Comparison of ENCODE assay signal across 18 cellular contexts in the genomic region with DNA sequence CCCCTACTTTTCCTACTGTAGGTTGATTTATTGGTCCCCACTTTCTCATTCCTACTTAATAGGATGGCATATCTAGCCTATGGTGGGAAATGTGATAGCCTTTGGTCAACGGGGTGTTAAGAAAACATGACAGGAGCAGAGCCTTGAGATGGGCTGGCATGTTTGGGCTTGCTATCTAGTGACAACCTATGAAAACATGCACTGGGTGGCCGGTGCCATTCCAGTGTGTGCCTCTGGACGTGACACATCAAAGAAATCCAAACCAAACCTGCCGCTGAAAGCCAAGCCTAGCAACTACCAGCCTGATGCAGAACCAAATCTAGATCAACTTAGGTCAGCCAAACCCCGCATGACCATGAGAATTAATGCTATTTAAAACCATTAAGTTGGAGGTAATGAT.
A peak's percentile ranks its signal among the peaks of the same experiment; 100 is the strongest.
DNase-seq lines count a peak whose midpoint lies in the region; ATAC-seq, FAIRE-seq and TF ChIP-seq lines count a peak whose summit lies in the region.
"Had no signal": no experiment of that assay in that cellular context is flagged by ENCODE, and none has a peak within 500 bp of the region (broad histone marks: within the 10 kb centered on the region; RNA-seq: fewer than 3 reads in every experiment).

No MANE protein-coding gene starts in this region.

- H2AFZ ChIP-seq in astrocyte (ENCODE audit: low read depth, low read length): no peak overlapping the region
- H2AFZ ChIP-seq: GM23248 had no signal

- no peaks in the 10 kb centered on the region for H4K20me1 ChIP-seq in astrocyte (ENCODE audit: insufficient read depth, low read length)

- H3K4me2 ChIP-seq in astrocyte (ENCODE audit: low read length): no peak overlapping the region
- H3K4me2 ChIP-seq: A549 had no signal

- H3K4me3 ChIP-seq in HEK293 (ENCODE audit: low read depth, low read length) (no peak overlapping the region), astrocyte (ENCODE audit: insufficient read depth, low read depth, low read length) (no peak overlapping the region)
- H3K4me3 ChIP-seq: A549, GM12878, GM23248 had no signal

- no peaks in the 10 kb centered on the region for H3K79me2 ChIP-seq in astrocyte (ENCODE audit: insufficient read depth, low read length)

- no peak overlapping the region for H3K9ac ChIP-seq in astrocyte (ENCODE audit: low read length)
- H3K9ac ChIP-seq: GM23248 had no signal

- peak; percentile 67 for FAIRE-seq in astrocyte (lab: Jason Lieb, UNC)
- FAIRE-seq: A549, GM12878, H54 had no signal

- TF ChIP-seq CTCF in HEK293 (tag by site-specific recombination; IDR thresholded peaks at IDR 0.05): no peak
- TF ChIP-seq CTCF in astrocyte (IDR thresholded peaks at IDR 0.05; ENCODE audit: insufficient read depth, low read depth, low read length): no peak
- TF ChIP-seq CTCF in nephron progenitor cell (IDR thresholded peaks at IDR 0.05): no peak
- TF ChIP-seq CTCF in WTC11 (IDR thresholded peaks at IDR 0.05): no peak

- CTCF ChIA-PET in HEK293 (lab: Yijun Ruan, JAX): no interaction called here
- CTCF ChIA-PET in WTC11 (lab: Charles Lee): no interaction called here

- peak; percentile 2 for DNase-seq in COLO668 (lab: John Stamatoyannopoulos, UW; ENCODE audit: unreplicated experiment)
- DNase-seq in astrocyte (ENCODE audit: low read depth): no peak
- DNase-seq in nephron progenitor cell: no peak
- no peak for DNase-seq in NCI-H187 treated with DMSO at 0.1 percent for 48 hours (lab: John Stamatoyannopoulos, UW)
- no peak for DNase-seq in WTC11 (ENCODE audit: low spot score)
- DNase-seq in activated naive CD8-positive, alpha-beta T cell treated with anti-CD3 and anti-CD28 coated beads, Interleukin-2, amount 50 U/mL, for 24 hours: no peak
- DNase-seq in SHP77 (lab: John Stamatoyannopoulos, UW): no peak
- DNase-seq: BE2C; CD4-positive, alpha-beta memory T cell; COR-L47; GM23248 had no signal

- no peaks in the 10 kb centered on the region for H3K9me3 ChIP-seq in HEK293 (ENCODE audit: control insufficient read depth, insufficient read depth, low read depth, low read length)
- no peaks in the 10 kb centered on the region for H3K9me3 ChIP-seq in astrocyte (ENCODE audit: insufficient read depth, low read depth, low read length)
- H3K9me3 ChIP-seq: A549, BE2C had no signal

- H3K4me3 Mint-ChIP-seq in astrocyte (ENCODE audit: unreplicated experiment) (no peak overlapping the region), nephron progenitor cell (no peak overlapping the region), WTC11 (no peak overlapping the region)
- no peak overlapping the region for H3K4me3 Mint-ChIP-seq in activated naive CD8-positive, alpha-beta T cell treated with anti-CD3 and anti-CD28 coated beads, Interleukin-2, amount 50 U/mL, for 24 hours
- H3K4me3 Mint-ChIP-seq: CD4-positive, alpha-beta memory T cell had no signal

- POLR2A ChIA-PET in HEK293 (lab: Yijun Ruan, JAX): no interaction called here
- POLR2A ChIA-PET in WTC11 (lab: Charles Lee): no interaction called here

- H3K27me3 Mint-ChIP-seq in astrocyte (ENCODE audit: low read depth, unreplicated experiment) (no peaks in the 10 kb centered on the region), nephron progenitor cell (ENCODE audit: low read depth, poor library complexity) (no peaks in the 10 kb centered on the region), WTC11 (ENCODE audit: low read depth) (no peaks in the 10 kb centered on the region)
- H3K27me3 Mint-ChIP-seq in activated naive CD8-positive, alpha-beta T cell treated with anti-CD3 and anti-CD28 coated beads, Interleukin-2, amount 50 U/mL, for 24 hours: no peaks in the 10 kb centered on the region
- H3K27me3 Mint-ChIP-seq: CD4-positive, alpha-beta memory T cell had no signal

- H3K36me3 ChIP-seq in HEK293 (ENCODE audit: control insufficient read depth in 2 of 2, insufficient read depth in 1 of 2, low read length in 2 of 2): no peaks in the 10 kb centered on the region
- no peaks in the 10 kb centered on the region for H3K36me3 ChIP-seq in astrocyte (ENCODE audit: insufficient read depth, low read length)
- H3K36me3 ChIP-seq: BE2C had no signal

- no peak overlapping the region for H3K27ac Mint-ChIP-seq in astrocyte (ENCODE audit: unreplicated experiment)
- H3K27ac Mint-ChIP-seq in nephron progenitor cell: peak overlapping the region; percentile 85
- no peak overlapping the region for H3K27ac Mint-ChIP-seq in WTC11
- H3K27ac Mint-ChIP-seq in activated naive CD8-positive, alpha-beta T cell treated with anti-CD3 and anti-CD28 coated beads, Interleukin-2, amount 50 U/mL, for 24 hours: no peak overlapping the region
- H3K27ac Mint-ChIP-seq: CD4-positive, alpha-beta memory T cell had no signal

- no peaks in the 10 kb centered on the region for H3K27me3 ChIP-seq in astrocyte (ENCODE audit: insufficient read depth, low read length)
- H3K27me3 ChIP-seq: BE2C had no signal

- ATAC-seq in WTC11: no peak
- no peak for ATAC-seq in activated naive CD8-positive, alpha-beta T cell treated with anti-CD3 and anti-CD28 coated beads, Interleukin-2, amount 50 U/mL, for 24 hours
- ATAC-seq: A549, GM12878, HCT116 had no signal

- H3K36me3 Mint-ChIP-seq in astrocyte (ENCODE audit: low read depth, unreplicated experiment) (no peaks in the 10 kb centered on the region), nephron progenitor cell (ENCODE audit: low read depth) (no peaks in the 10 kb centered on the region), WTC11 (no peaks in the 10 kb centered on the region)
- H3K36me3 Mint-ChIP-seq in activated naive CD8-positive, alpha-beta T cell treated with anti-CD3 and anti-CD28 coated beads, Interleukin-2, amount 50 U/mL, for 24 hours (ENCODE audit: low read depth): no peaks in the 10 kb centered on the region
- H3K36me3 Mint-ChIP-seq: CD4-positive, alpha-beta memory T cell had no signal

- H3K9me3 Mint-ChIP-seq in astrocyte (ENCODE audit: unreplicated experiment) (no peaks in the 10 kb centered on the region), nephron progenitor cell (no peaks in the 10 kb centered on the region), WTC11 (no peaks in the 10 kb centered on the region)
- H3K9me3 Mint-ChIP-seq in activated naive CD8-positive, alpha-beta T cell treated with anti-CD3 and anti-CD28 coated beads, Interleukin-2, amount 50 U/mL, for 24 hours: no peaks in the 10 kb centered on the region

- H3K27ac ChIP-seq in HEK293 (ENCODE audit: extremely low read depth, low read depth, low read length): no peak overlapping the region
- H3K27ac ChIP-seq in astrocyte (ENCODE audit: low read depth, low read length): no peak overlapping the region
- H3K27ac ChIP-seq: A549, C4-2B, GM23248, HL-60 had no signal

- H3K4me1 Mint-ChIP-seq in astrocyte (ENCODE audit: low read depth, unreplicated experiment): no peaks in the 10 kb centered on the region
- H3K4me1 Mint-ChIP-seq in nephron progenitor cell: peaks cover 44% of the 10 kb centered on the region
- no peaks in the 10 kb centered on the region for H3K4me1 Mint-ChIP-seq in WTC11
- H3K4me1 Mint-ChIP-seq in activated naive CD8-positive, alpha-beta T cell treated with anti-CD3 and anti-CD28 coated beads, Interleukin-2, amount 50 U/mL, for 24 hours: no peaks in the 10 kb centered on the region
- H3K4me1 Mint-ChIP-seq: CD4-positive, alpha-beta memory T cell had no signal

- H3K4me1 ChIP-seq in HEK293 (ENCODE audit: control insufficient read depth, insufficient read depth, low read length) (no peaks in the 10 kb centered on the region), astrocyte (ENCODE audit: insufficient read depth, low read length) (no peaks in the 10 kb centered on the region)
- H3K4me1 ChIP-seq: A549, BE2C had no signal

TF ChIP-seq in HEK293, 187 proteins besides CTCF, POLR2A, EP300 and RAD21 (continues in another document):
- TF ChIP-seq ZNF626 (tag by site-specific recombination; IDR thresholded peaks at IDR 0.05): no peak
- TF ChIP-seq, protein P1, sequence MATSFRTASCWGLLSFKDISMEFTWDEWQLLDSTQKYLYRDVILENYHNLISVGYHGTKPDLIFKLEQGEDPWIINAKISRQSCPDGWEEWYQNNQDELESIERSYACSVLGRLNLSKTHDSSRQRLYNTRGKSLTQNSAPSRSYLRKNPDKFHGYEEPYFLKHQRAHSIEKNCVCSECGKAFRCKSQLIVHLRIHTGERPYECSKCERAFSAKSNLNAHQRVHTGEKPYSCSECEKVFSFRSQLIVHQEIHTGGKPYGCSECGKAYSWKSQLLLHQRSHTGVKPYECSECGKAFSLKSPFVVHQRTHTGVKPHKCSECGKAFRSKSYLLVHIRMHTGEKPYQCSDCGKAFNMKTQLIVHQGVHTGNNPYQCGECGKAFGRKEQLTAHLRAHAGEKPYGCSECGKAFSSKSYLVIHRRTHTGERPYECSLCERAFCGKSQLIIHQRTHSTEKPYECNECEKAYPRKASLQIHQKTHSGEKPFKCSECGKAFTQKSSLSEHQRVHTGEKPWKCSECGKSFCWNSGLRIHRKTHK (tag by site-specific recombination; IDR thresholded peaks at IDR 0.05): no peak

TF ChIP-seq in WTC11, 78 proteins besides CTCF, POLR2A, EP300 and RAD21:
- TF ChIP-seq ZNF219 (CRISPR knock-in tag; IDR thresholded peaks at IDR 0.05; ENCODE audit: borderline replicate concordance): no peak
- no peak for TF ChIP-seq TEAD1 (CRISPR knock-in tag; IDR thresholded peaks at IDR 0.05)
- no peak for TF ChIP-seq FOXJ3 (CRISPR knock-in tag; IDR thresholded peaks at IDR 0.05; ENCODE audit: borderline replicate concordance)
- TF ChIP-seq SP1 (CRISPR knock-in tag; conservative IDR thresholded peaks at IDR 0.05): no peak
- no peak for TF ChIP-seq NFATC4 (CRISPR knock-in tag; IDR thresholded peaks at IDR 0.05)
- no peak for TF ChIP-seq RORB (CRISPR knock-in tag; IDR thresholded peaks at IDR 0.05)
- TF ChIP-seq SMAD4 (CRISPR knock-in tag; IDR thresholded peaks at IDR 0.05): no peak
- no peak for TF ChIP-seq KAT7 (CRISPR knock-in tag; IDR thresholded peaks at IDR 0.05; ENCODE audit: borderline replicate concordance)
- no peak for TF ChIP-seq GRHL2 (CRISPR knock-in tag; IDR thresholded peaks at IDR 0.05; ENCODE audit: insufficient replicate concordance, severe bottlenecking)
